ENCODE assay signal across 33 cellular contexts in the genomic region with DNA sequence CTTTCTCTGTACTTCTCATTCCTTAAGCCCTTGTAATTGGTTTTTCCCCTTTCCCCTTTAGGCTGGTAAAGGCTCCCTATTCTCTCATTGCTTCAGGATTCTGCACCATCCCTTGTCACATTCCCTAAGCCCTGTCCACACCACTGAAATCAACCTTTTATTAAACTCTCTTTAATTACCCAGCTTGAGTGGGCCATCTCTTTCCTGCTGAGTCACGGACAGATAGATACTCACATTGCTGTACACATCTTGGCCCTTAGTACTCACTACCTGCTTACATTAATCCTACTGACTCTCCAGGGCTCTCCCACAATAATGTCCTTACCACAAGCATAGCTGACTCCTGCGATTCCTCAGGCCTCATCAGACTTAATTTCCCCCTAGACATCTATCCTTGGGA.
"Had no signal": no experiment of that assay in that cellular context is flagged by ENCODE, and none has a peak within 500 bp of the region (broad histone marks: within the 10 kb centered on the region; RNA-seq: fewer than 3 reads in every experiment).

No MANE protein-coding gene starts in this region.

- H3K36me3 ChIP-seq: adrenal gland, ascending aorta, brain microvascular endothelial cell, breast epithelium, cardiac muscle cell had no signal

- H3K27me3 ChIP-seq: adrenal gland, ascending aorta, body of pancreas, brain microvascular endothelial cell, breast epithelium, cardiac muscle cell had no signal

- DNase-seq: activated effector memory CD4-positive, alpha-beta T cell treated with anti-CD3 and anti-CD28 coated beads, Interleukin-2, amount 50 U/mL, for 16 hours; activated effector memory CD4-positive, alpha-beta T cell treated with Interleukin-2 at 50 U/mL for 16 hours; activated gamma-delta T cell; activated gamma-delta T cell treated with Interleukin-2 at 50 U/mL for 16 hours; activated naive CD4-positive, alpha-beta T cell; activated naive CD4-positive, alpha-beta T cell treated with anti-CD3 and anti-CD28 coated beads for 36 hours; activated naive CD4-positive, alpha-beta T cell treated with anti-CD3 and anti-CD28 coated beads, Interleukin-2, amount 10 ng/mL, durations not matched to agents 7 days and 5 days; activated naive CD4-positive, alpha-beta T cell treated with anti-CD3 and anti-CD28 coated beads, Interleukin-2, amount 50 U/mL, for 16 hours; activated naive CD4-positive, alpha-beta T cell treated with Interleukin-2 at 50 U/mL for 16 hours; activated naive CD8-positive, alpha-beta T cell treated with anti-CD3 and anti-CD28 coated beads for 36 hours; activated naive CD8-positive, alpha-beta T cell treated with anti-CD3 and anti-CD28 coated beads, Interleukin-2, amount 10 ng/mL, durations not matched to agents 7 days and 5 days; activated naive CD8-positive, alpha-beta T cell treated with anti-CD3 and anti-CD28 coated beads, Interleukin-2, amount 50 U/mL, for 24 hours; activated T-cell treated with anti-CD3 and anti-CD28 coated beads, Interleukin-2, amount 50 U/mL, for 24 hours; activated T-cell treated with anti-CD3 and anti-CD28 coated beads, Interleukin-2, amount 50 U/mL, for 4 hours; activated T-cell treated with anti-CD3 and anti-CD28 coated beads, Interleukin-2, amount 50 U/mL, for 48 hours; activated T-cell treated with anti-CD3 and anti-CD28 coated beads, Interleukin-2, amount 50 U/mL, for 72 hours; adrenal gland; amniotic stem cell; amygdala; anterior cingulate cortex; aorta; body of pancreas; brain microvascular endothelial cell; caudate nucleus; central memory CD4-positive, alpha-beta T cell; cerebellar nuclear complex had no signal

- H3K4me1 ChIP-seq: adrenal gland, ascending aorta, body of pancreas, breast epithelium had no signal

- H3K4me3 ChIP-seq: adrenal gland, ascending aorta, body of pancreas, breast epithelium, cardiac muscle cell had no signal

- FAIRE-seq: astrocyte, bronchial epithelial cell had no signal

- H3K9me3 ChIP-seq: adrenal gland, ascending aorta, body of pancreas, breast epithelium had no signal

- ATAC-seq: activated naive CD4-positive, alpha-beta T cell treated with anti-CD3 and anti-CD28 coated beads, Interleukin-2, amount 50 U/mL, for 72 hours; activated naive CD8-positive, alpha-beta T cell treated with anti-CD3 and anti-CD28 coated beads, Interleukin-2, amount 50 U/mL, for 24 hours; activated T-cell treated with anti-CD3 and anti-CD28 coated beads, Interleukin-2, amount 50 U/mL, for 4 hours; activated T-cell treated with anti-CD3 and anti-CD28 coated beads, Interleukin-2, amount 50 U/mL, for 72 hours; activated T-helper 17 cell treated with anti-CD3 and anti-CD28 coated beads, Interleukin-2, amount 50 U/mL, for 72 hours; body of pancreas had no signal

- H3K27ac ChIP-seq: adrenal gland, ascending aorta, body of pancreas, brain microvascular endothelial cell, breast epithelium, cardiac muscle cell had no signal
